Comparison of ENCODE assay signal across 17 cellular contexts in genomic region chr15:95447486-95447885, GRCh38.
DNase-seq lines count a peak whose midpoint lies in the region; ATAC-seq, FAIRE-seq and TF ChIP-seq lines count a peak whose summit lies in the region.
"Had no signal": no experiment of that assay in that cellular context is flagged by ENCODE, and none has a peak within 500 bp of the region (broad histone marks: within the 10 kb centered on the region; RNA-seq: fewer than 3 reads in every experiment).

No MANE protein-coding gene starts in this region.

- 73 to 76% methylated on average over 4 of the region's 4 CpGs for WGBS in tibial nerve, 2 donors
- WGBS in HepG2 (ENCODE audit: low lambda C conversion rate), result 38% methylated on average over 4 of the region's 4 CpGs

- FAIRE-seq in HepG2 (lab: Jason Lieb, UNC), result no peak
- FAIRE-seq: H1 had no signal

- no peaks in the 10 kb centered on the region for H3K79me2 ChIP-seq in HepG2 (ENCODE audit: insufficient read depth, low read length)

- peaks cover 3% of the 10 kb centered on the region for H3K36me3 Mint-ChIP-seq in activated naive CD8-positive, alpha-beta T cell
- H3K36me3 Mint-ChIP-seq in activated naive CD8-positive, alpha-beta T cell treated with anti-CD3 and anti-CD28 coated beads for 36 hours, result peaks cover 4% of the 10 kb centered on the region
- H3K36me3 Mint-ChIP-seq in CD8-positive, alpha-beta memory T cell, result peaks cover 0 to 4% (median 0%) of the 10 kb centered on the region in 3 donors
- peaks cover 0 to 29% (median 0%) of the 10 kb centered on the region in 5 donors for H3K36me3 Mint-ChIP-seq in naive thymus-derived CD4-positive, alpha-beta T cell

- H3K9me3 Mint-ChIP-seq in activated naive CD8-positive, alpha-beta T cell (ENCODE audit: low read depth), result no peaks in the 10 kb centered on the region
- peaks cover 3% of the 10 kb centered on the region for H3K9me3 Mint-ChIP-seq in activated naive CD8-positive, alpha-beta T cell treated with anti-CD3 and anti-CD28 coated beads for 36 hours
- no peaks in the 10 kb centered on the region for H3K9me3 Mint-ChIP-seq in CD8-positive, alpha-beta memory T cell
- H3K9me3 Mint-ChIP-seq in naive thymus-derived CD4-positive, alpha-beta T cell, result peaks cover 0 to 18% (median 0%) of the 10 kb centered on the region in 11 donors

- H3K4me3 ChIP-seq in CD8-positive, alpha-beta memory T cell (ENCODE audit: low read length), result peak overlapping the region; percentile 18
- H3K4me3 ChIP-seq in naive thymus-derived CD4-positive, alpha-beta T cell (ENCODE audit: low read length), result no peak overlapping the region
- H3K4me3 ChIP-seq in tibial nerve, result no peak overlapping the region
- H3K4me3 ChIP-seq in HepG2 (replicated peaks in 1 of 3; ENCODE audit: insufficient read depth in 1 of 3, low read depth in 2 of 3, low read length in 3 of 3), result no peak overlapping the region
- H3K4me3 ChIP-seq: PC-9 had no signal

- H3K4me3 Mint-ChIP-seq in activated naive CD8-positive, alpha-beta T cell, result peak overlapping the region; percentile 68
- no peak overlapping the region for H3K4me3 Mint-ChIP-seq in activated naive CD8-positive, alpha-beta T cell treated with anti-CD3 and anti-CD28 coated beads for 36 hours
- H3K4me3 Mint-ChIP-seq in CD8-positive, alpha-beta memory T cell, result peak overlapping the region in 3 of 7 donors; percentile 38 to 57 (median 55)
- H3K4me3 Mint-ChIP-seq in naive thymus-derived CD4-positive, alpha-beta T cell, result peak overlapping the region in 9 of 10 donors; percentile 42 to 84 (median 72)

- no peak overlapping the region for H3K9ac ChIP-seq in HepG2 (ENCODE audit: insufficient read depth, low read depth, low read length)
- H3K9ac ChIP-seq: KMS-11 had no signal

- BruUV-seq in HepG2 (replicated peaks; lab: Mats Ljungman, UMichigan), result no TSS peak

- no peak overlapping the region for H2AFZ ChIP-seq in HepG2 (ENCODE audit: low read length)
- H2AFZ ChIP-seq: PC-9 had no signal

- H3K36me3 ChIP-seq in CD8-positive, alpha-beta memory T cell (ENCODE audit: insufficient read depth, low read length), result no peaks in the 10 kb centered on the region
- H3K36me3 ChIP-seq in naive thymus-derived CD4-positive, alpha-beta T cell (ENCODE audit: control insufficient read depth in 2 of 3, insufficient read depth in 3 of 3, low read length in 3 of 3), result no peaks in the 10 kb centered on the region
- H3K36me3 ChIP-seq in tibial nerve (no peaks in the 10 kb centered on the region), HepG2 (replicated peaks in 1 of 2; ENCODE audit: control insufficient read depth in 1 of 2, insufficient read depth in 2 of 2, low read length in 2 of 2) (no peaks in the 10 kb centered on the region)

- intact Hi-C loops in naive thymus-derived CD4-positive, alpha-beta T cell (cut with micrococcal nuclease), result loop anchor here in 1 of 2 donors (2.0 to 5.0 kb wide), 5 partner anchors 145 to 863 kb away; no protein-coding TSS in a partner anchor
- intact Hi-C loops in HepG2 (cut with micrococcal nuclease; ENCODE audit: unreplicated experiment), result no loop called here

- H3K9me3 ChIP-seq in CD8-positive, alpha-beta memory T cell (ENCODE audit: low read length), result no peaks in the 10 kb centered on the region
- no peaks in the 10 kb centered on the region for H3K9me3 ChIP-seq in naive thymus-derived CD4-positive, alpha-beta T cell (ENCODE audit: control insufficient read depth in 2 of 3, low read length in 3 of 3)
- H3K9me3 ChIP-seq in tibial nerve (no peaks in the 10 kb centered on the region), HepG2 (ENCODE audit: low read length) (peaks cover 87% of the 10 kb centered on the region)

- TF ChIP-seq CTCF in tibial nerve (IDR thresholded peaks at IDR 0.05) (no peak), HepG2 (CRISPR knock-in tag; IDR thresholded peaks at IDR 0.05) (no peak)

- TF ChIP-seq POLR2A in tibial nerve (IDR thresholded peaks at IDR 0.05) (no peak), HepG2 (IDR thresholded peaks at IDR 0.05; ENCODE audit: insufficient read depth in 1 of 2, low read depth in 2 of 2, low read length in 2 of 2) (no peak)

- no peak for ATAC-seq in naive thymus-derived CD4-positive, alpha-beta T cell
- ATAC-seq in HepG2, result no peak

- H4K20me1 ChIP-seq in HepG2 (ENCODE audit: insufficient read depth, low read length), result no peaks in the 10 kb centered on the region

- H3K4me1 Mint-ChIP-seq in activated naive CD8-positive, alpha-beta T cell (ENCODE audit: low read depth), result peaks cover 37% of the 10 kb centered on the region
- H3K4me1 Mint-ChIP-seq in activated naive CD8-positive, alpha-beta T cell treated with anti-CD3 and anti-CD28 coated beads for 36 hours, result peaks cover 27% of the 10 kb centered on the region
- H3K4me1 Mint-ChIP-seq in CD8-positive, alpha-beta memory T cell, result peaks cover 20 to 35% (median 22%) of the 10 kb centered on the region in 3 donors
- H3K4me1 Mint-ChIP-seq in naive thymus-derived CD4-positive, alpha-beta T cell, result peaks cover 18 to 47% (median 43%) of the 10 kb centered on the region in 7 donors

- no peak for TF ChIP-seq RAD21 in HepG2 (CRISPR knock-in tag; IDR thresholded peaks at IDR 0.05)

- H3K27ac ChIP-seq in CD8-positive, alpha-beta memory T cell (ENCODE audit: low read depth, low read length), result no peak overlapping the region
- H3K27ac ChIP-seq in naive thymus-derived CD4-positive, alpha-beta T cell (ENCODE audit: low read depth, low read length), result no peak overlapping the region
- H3K27ac ChIP-seq in tibial nerve (peak overlapping the region in 3 of 4 donors; percentile 40 to 90 (median 75)), HepG2 (ENCODE audit: extremely low read length, insufficient read depth, low read length) (no peak overlapping the region)
- H3K27ac ChIP-seq: C4-2B, KMS-11, PC-9 had no signal

- H3K4me1 ChIP-seq in CD8-positive, alpha-beta memory T cell (ENCODE audit: insufficient read depth, low read length), result peaks cover 17% of the 10 kb centered on the region
- peaks cover 4 to 14% of the 10 kb centered on the region in 2 donors for H3K4me1 ChIP-seq in naive thymus-derived CD4-positive, alpha-beta T cell (ENCODE audit: control insufficient read depth in 2 of 2, insufficient read depth in 2 of 2, low read length in 2 of 2)
- H3K4me1 ChIP-seq in tibial nerve (peaks cover 0 to 40% (median 16%) of the 10 kb centered on the region in 4 donors), HepG2 (ENCODE audit: insufficient read depth, low read length) (no peaks in the 10 kb centered on the region)

- CTCF ChIA-PET in CD8-positive, alpha-beta memory T cell (lab: Charles Lee), result no interaction called here
- CTCF ChIA-PET in naive thymus-derived CD4-positive, alpha-beta T cell (lab: Charles Lee), result no interaction called here
- CTCF ChIA-PET in HepG2 (lab: Yijun Ruan, JAX; ENCODE audit: low intra/inter-chr PET ratio, low total read pairs), result no interaction called here

- DNase-seq in activated naive CD8-positive, alpha-beta T cell treated with anti-CD3 and anti-CD28 coated beads for 36 hours, result no peak
- DNase-seq in CD8-positive, alpha-beta memory T cell, result no peak
- DNase-seq in naive thymus-derived CD4-positive, alpha-beta T cell, result no peak
- no peak for DNase-seq in tibial nerve (ENCODE audit: low spot score in 2 of 2)
- no peak for DNase-seq in KG1 (lab: John Stamatoyannopoulos, UW)
- no peak for DNase-seq in pons (ENCODE audit: low spot score)
- DNase-seq in HepG2 (ENCODE audit: low spot score), result no peak
- DNase-seq: COR-L47, DMS 273 treated with DMSO at 0.1 percent for 48 hours, NCI-H1417 treated with DMSO at 0.1 percent for 48 hours, NCI-H187 treated with DMSO at 0.1 percent for 48 hours, NCI-H345, PC-9 had no signal

- in situ Hi-C loops in HepG2 (cut with HindIII; ENCODE audit: extremely low pct_ligation_motif_present, low pct_unique_long_range_greater_than_20kb), result no loop called here

- no peak overlapping the region for H3K27ac Mint-ChIP-seq in activated naive CD8-positive, alpha-beta T cell
- H3K27ac Mint-ChIP-seq in activated naive CD8-positive, alpha-beta T cell treated with anti-CD3 and anti-CD28 coated beads for 36 hours, result no peak overlapping the region
- peak overlapping the region in 1 of 8 donors; percentile 1 for H3K27ac Mint-ChIP-seq in CD8-positive, alpha-beta memory T cell
- peak overlapping the region in 2 of 9 donors; percentile 23 to 36 for H3K27ac Mint-ChIP-seq in naive thymus-derived CD4-positive, alpha-beta T cell

- H3K27me3 ChIP-seq in CD8-positive, alpha-beta memory T cell (ENCODE audit: insufficient read depth, low read length, poor library complexity, severe bottlenecking), result no peaks in the 10 kb centered on the region
- no peaks in the 10 kb centered on the region for H3K27me3 ChIP-seq in naive thymus-derived CD4-positive, alpha-beta T cell (ENCODE audit: control insufficient read depth in 2 of 2, insufficient read depth in 2 of 2, low read length in 2 of 2)
- H3K27me3 ChIP-seq in tibial nerve, result no peaks in the 10 kb centered on the region
- H3K27me3 ChIP-seq in HepG2 (ENCODE audit: control insufficient read depth in 1 of 2, insufficient read depth in 2 of 2, low read length in 2 of 2), result no peaks in the 10 kb centered on the region

- peaks cover 15% of the 10 kb centered on the region for H3K27me3 Mint-ChIP-seq in activated naive CD8-positive, alpha-beta T cell
- H3K27me3 Mint-ChIP-seq in activated naive CD8-positive, alpha-beta T cell treated with anti-CD3 and anti-CD28 coated beads for 36 hours, result peaks cover 38% of the 10 kb centered on the region
- peaks cover 1 to 9% of the 10 kb centered on the region in 2 donors for H3K27me3 Mint-ChIP-seq in CD8-positive, alpha-beta memory T cell
- peaks cover 5 to 16% (median 6%) of the 10 kb centered on the region in 5 donors for H3K27me3 Mint-ChIP-seq in naive thymus-derived CD4-positive, alpha-beta T cell

- TF ChIP-seq EP300 in tibial nerve (IDR thresholded peaks at IDR 0.05), result no peak
- TF ChIP-seq EP300 in HepG2 (IDR thresholded peaks at IDR 0.05; ENCODE audit: low read depth in 2 of 2, low read length in 2 of 2), result no peak
- TF ChIP-seq EP300 in HepG2 (CRISPR knock-in tag; IDR thresholded peaks at IDR 0.05; ENCODE audit: borderline replicate concordance), result no peak

- H3K4me2 ChIP-seq in HepG2 (ENCODE audit: low read depth, low read length), result no peak overlapping the region
- H3K4me2 ChIP-seq: KMS-11, PC-9 had no signal

- POLR2A ChIA-PET in CD8-positive, alpha-beta memory T cell (lab: Charles Lee), result no interaction called here
- POLR2A ChIA-PET in naive thymus-derived CD4-positive, alpha-beta T cell (lab: Charles Lee), result no interaction called here
- POLR2A ChIA-PET in HepG2 (lab: Yijun Ruan, JAX), result no interaction called here

TF ChIP-seq in HepG2, 621 proteins besides CTCF, POLR2A, EP300 and RAD21 (continues in another document):
- TF ChIP-seq HES4 (CRISPR knock-in tag; IDR thresholded peaks at IDR 0.05; ENCODE audit: borderline replicate concordance) (no peak), ZNF792 (CRISPR knock-in tag; IDR thresholded peaks at IDR 0.05) (no peak)

Comparison
In these comparisons a context has a peak if more than half of its experiments do, and no peak if none do; other contexts are left out.
1. H3K27ac ChIP-seq: peak in tibial nerve (3 of 4); none in CD8-positive, alpha-beta memory T cell (single experiment), naive thymus-derived CD4-positive, alpha-beta T cell (single experiment) and HepG2 (single experiment).